25 cellular contexts compared by ENCODE assay signal in genomic region chr5:150079655-150080461, GRCh38. TPM values are rescaled to one million over a fixed set of nuclear protein-coding genes. Genes with fewer than 3 reads are reported as not detected.
A peak's percentile ranks its signal among the peaks of the same experiment; 100 is the strongest.
DNase-seq lines count a peak whose midpoint lies in the region; TF ChIP-seq lines count a peak whose summit lies in the region.
"Had no signal": no experiment of that assay in that cellular context is flagged by ENCODE, and none has a peak within 500 bp of the region (broad histone marks: within the 10 kb centered on the region; RNA-seq: fewer than 3 reads in every experiment).

No MANE protein-coding gene starts in this region.

- DNase-seq in D341Med (ENCODE audit: low spot score) (peak; percentile 14), H9 (peak; percentile 18), iPS-NIHi11 (ENCODE audit: low spot score) (peak; percentile 7), testis (peak; percentile 5), glutamatergic neuron (no peak), HEK293T (ENCODE audit: extremely low spot score) (no peak)
- no peak for DNase-seq in stimulated activated CD4-positive, alpha-beta T cell treated with anti-CD3 and anti-CD28 coated beads, Interleukin-2, amount 100 ng/mL, for 24 hours
- DNase-seq: activated CD4-positive, alpha-beta memory T cell treated with anti-CD3 and anti-CD28 coated beads, Interleukin-2, amount 10 ng/mL, durations not matched to agents 7 days and 5 days; activated CD4-positive, CD25-positive, alpha-beta regulatory T cell; activated naive CD4-positive, alpha-beta T cell treated with anti-CD3 and anti-CD28 coated beads for 36 hours; activated T-cell treated with anti-CD3 and anti-CD28 coated beads, Interleukin-2, amount 50 U/mL, for 4 hours; CD8-positive, alpha-beta memory T cell; dermis blood vessel endothelial cell; KBM-7; NCI-H1436; NCI-H524; nucleus accumbens; PC-3; SW 1271; T1000 had no signal

- H3K9me3 ChIP-seq in H9 (ENCODE audit: control insufficient read depth, low read depth, low read length) (no peaks in the 10 kb centered on the region), testis (no peaks in the 10 kb centered on the region)

- H4K20me1 ChIP-seq in H9 (ENCODE audit: control insufficient read depth, insufficient read depth, insufficient read length) = no peaks in the 10 kb centered on the region

- H3K27me3 Mint-ChIP-seq in H9 (ENCODE audit: low read depth) (peaks cover 5% of the 10 kb centered on the region), glutamatergic neuron (ENCODE audit: unreplicated experiment) (peaks cover 3% of the 10 kb centered on the region)

- no peak overlapping the region for H3K23ac ChIP-seq in H9 (ENCODE audit: insufficient read length, low read depth, low read length)

- no peak overlapping the region for H4K8ac ChIP-seq in H9 (replicated peaks; ENCODE audit: insufficient read length, low read depth, low read length)

- H3K4me1 ChIP-seq in H9 (ENCODE audit: insufficient read depth, low read length) = no peaks in the 10 kb centered on the region
- H3K4me1 ChIP-seq in testis = peaks cover 5% of the 10 kb centered on the region

- no peak overlapping the region for H3K18ac ChIP-seq in H9 (ENCODE audit: insufficient read length, low read depth, low read length)

- H3K4me3 ChIP-seq in testis = no peak overlapping the region
- H3K4me3 ChIP-seq: GM23338, skin epidermis had no signal

- H3T11ph ChIP-seq in H9 (ENCODE audit: low read length) = no peak overlapping the region

- H3K56ac ChIP-seq in H9 (ENCODE audit: insufficient read length, low read depth, low read length) = no peak overlapping the region

- H3K9me3 Mint-ChIP-seq in H9 (no peaks in the 10 kb centered on the region), glutamatergic neuron (ENCODE audit: unreplicated experiment) (peaks cover 2% of the 10 kb centered on the region)
- H3K9me3 Mint-ChIP-seq: activated CD4-positive, alpha-beta memory T cell treated with anti-CD3 and anti-CD28 coated beads, Interleukin-2, amount 10 ng/mL, durations not matched to agents 7 days and 5 days; activated naive CD4-positive, alpha-beta T cell treated with anti-CD3 and anti-CD28 coated beads for 36 hours; activated T-cell treated with anti-CD3 and anti-CD28 coated beads, Interleukin-2, amount 50 U/mL, for 4 hours; CD8-positive, alpha-beta memory T cell; GM23338; memory B cell had no signal

- no peaks in the 10 kb centered on the region for H3K36me3 ChIP-seq in testis (ENCODE audit: low read depth, missing control alignments)

- H3K36me3 Mint-ChIP-seq in H9 (ENCODE audit: insufficient read depth in 1 of 3, low read depth in 3 of 3) (no peaks in the 10 kb centered on the region), glutamatergic neuron (ENCODE audit: unreplicated experiment) (no peaks in the 10 kb centered on the region)
- H3K36me3 Mint-ChIP-seq: CD8-positive, alpha-beta memory T cell; memory B cell had no signal

- H3K27me3 ChIP-seq in H9 (ENCODE audit: insufficient read depth, low read length) (no peaks in the 10 kb centered on the region), testis (no peaks in the 10 kb centered on the region)

- H3K14ac ChIP-seq in H9 (ENCODE audit: insufficient read depth, low read length) = no peak overlapping the region

- intact Hi-C loops in testis (cut with DNase I; ENCODE audit: low total_unique reads) = no loop called here

- H3K9ac ChIP-seq in H9 (ENCODE audit: extremely low read depth, insufficient read length, low read length) = no peak overlapping the region

- no peak overlapping the region for H2BK20ac ChIP-seq in H9 (ENCODE audit: low read depth, low read length, poor library complexity, severe bottlenecking)

- no peak overlapping the region for H3K4ac ChIP-seq in H9 (ENCODE audit: low read depth, low read length)

- H2BK15ac ChIP-seq in H9 (ENCODE audit: low read depth, low read length) = no peak overlapping the region

- WGBS in H9 (ENCODE audit: extremely low coverage, insufficient read length, low lambda C conversion rate) = no CpG with 5 or more reads among the region's 23 CpGs
- WGBS in testis, 2 donors = 93 to 94% methylated on average over 19 to 23 of the region's 23 CpGs

- H3K23me2 ChIP-seq in H9 (ENCODE audit: insufficient read length, low read depth, low read length, poor library complexity, severe bottlenecking) = no peaks in the 10 kb centered on the region

- H3K4me3 Mint-ChIP-seq in H9 = no peak overlapping the region; a peak in 1 of 5 replicates
- H3K4me3 Mint-ChIP-seq in glutamatergic neuron (ENCODE audit: unreplicated experiment) = no peak overlapping the region
- H3K4me3 Mint-ChIP-seq: activated CD4-positive, alpha-beta memory T cell treated with anti-CD3 and anti-CD28 coated beads, Interleukin-2, amount 10 ng/mL, durations not matched to agents 7 days and 5 days; activated naive CD4-positive, alpha-beta T cell treated with anti-CD3 and anti-CD28 coated beads for 36 hours; activated T-cell treated with anti-CD3 and anti-CD28 coated beads, Interleukin-2, amount 50 U/mL, for 4 hours; CD8-positive, alpha-beta memory T cell; GM23338; memory B cell had no signal

- no peak overlapping the region for H2AK5ac ChIP-seq in H9 (ENCODE audit: insufficient read length, low read length)

- TF ChIP-seq CTCF in H9 (conservative IDR thresholded peaks at IDR 0.05) = no peak
- no peak for TF ChIP-seq CTCF in testis (IDR thresholded peaks at IDR 0.05)
- TF ChIP-seq CTCF in glutamatergic neuron (IDR thresholded peaks at IDR 0.05; ENCODE audit: partially characterized antibody, unreplicated experiment) = no peak

- no peak overlapping the region for H2BK12ac ChIP-seq in H9 (ENCODE audit: insufficient read length, low read depth, low read length)

- no peak overlapping the region for H2AFZ ChIP-seq in H9 (ENCODE audit: low read length)
- H2AFZ ChIP-seq: GM23338 had no signal

- H3K4me1 Mint-ChIP-seq in H9 (peaks cover 14 to 25% of the 10 kb centered on the region in 2 experiments), glutamatergic neuron (ENCODE audit: low read depth, unreplicated experiment) (no peaks in the 10 kb centered on the region)
- H3K4me1 Mint-ChIP-seq: activated CD4-positive, alpha-beta memory T cell treated with anti-CD3 and anti-CD28 coated beads, Interleukin-2, amount 10 ng/mL, durations not matched to agents 7 days and 5 days had no signal

- no peak for TF ChIP-seq POLR2A in testis (IDR thresholded peaks at IDR 0.05)

- no peak overlapping the region for H2BK120ac ChIP-seq in H9 (ENCODE audit: low read depth, low read length, poor library complexity, severe bottlenecking)

- H3K79me1 ChIP-seq in H9 (ENCODE audit: insufficient read depth, low read depth, low read length, poor library complexity, severe bottlenecking) = no peaks in the 10 kb centered on the region

- POLR2A ChIA-PET in HEK293T (lab: Yijun Ruan, JAX) = no interaction called here

- H2BK5ac ChIP-seq in H9 (ENCODE audit: insufficient read length, low read length) = no peak overlapping the region

- no peaks in the 10 kb centered on the region for H3K79me2 ChIP-seq in H9 (ENCODE audit: insufficient read depth, low read length)

- CTCF ChIA-PET in HEK293T (lab: Yijun Ruan, JAX) = no interaction called here

- H4K5ac ChIP-seq in H9 (ENCODE audit: insufficient read length, low read depth, low read length) = no peak overlapping the region

- H3K27ac ChIP-seq in H9 (ENCODE audit: insufficient read length, low read depth, low read length) (no peak overlapping the region), testis (no peak overlapping the region)

- no peak overlapping the region for H4K91ac ChIP-seq in H9 (ENCODE audit: insufficient read length, low read depth, low read length)

- H3K4me2 ChIP-seq in H9 (ENCODE audit: insufficient read depth, insufficient read length, low read length) = no peak overlapping the region
- H3K4me2 ChIP-seq: GM23338 had no signal

- H3K27ac Mint-ChIP-seq in H9 = no peak overlapping the region
- no peak overlapping the region for H3K27ac Mint-ChIP-seq in glutamatergic neuron (ENCODE audit: unreplicated experiment)
- H3K27ac Mint-ChIP-seq: activated CD4-positive, alpha-beta memory T cell treated with anti-CD3 and anti-CD28 coated beads, Interleukin-2, amount 10 ng/mL, durations not matched to agents 7 days and 5 days; activated naive CD4-positive, alpha-beta T cell treated with anti-CD3 and anti-CD28 coated beads for 36 hours; CD8-positive, alpha-beta memory T cell; GM23338; memory B cell had no signal

TF ChIP-seq in HEK293T, 16 proteins besides CTCF, POLR2A, EP300 and RAD21:
- TF ChIP-seq LEF1 (IDR thresholded peaks at IDR 0.05; ENCODE audit: borderline replicate concordance) = no peak
- no peak for TF ChIP-seq SP1 (IDR thresholded peaks at IDR 0.05)
- TF ChIP-seq BHLHE40 (IDR thresholded peaks at IDR 0.05; ENCODE audit: borderline replicate concordance) = no peak
- TF ChIP-seq FOXK2 (IDR thresholded peaks at IDR 0.05) = no peak
- TF ChIP-seq HDGF (IDR thresholded peaks at IDR 0.05; ENCODE audit: borderline replicate concordance) = no peak
- TF ChIP-seq SUZ12 (IDR thresholded peaks at IDR 0.05) = no peak
- no peak for TF ChIP-seq ELF4 (IDR thresholded peaks at IDR 0.05)
- no peak for TF ChIP-seq PKNOX1 (IDR thresholded peaks at IDR 0.05)
- TF ChIP-seq NFRKB (IDR thresholded peaks at IDR 0.05) = no peak
- no peak for TF ChIP-seq FOXA1 (IDR thresholded peaks at IDR 0.05)
- no peak for TF ChIP-seq L3MBTL2 (conservative IDR thresholded peaks at IDR 0.05)
TF ChIP-seq in HEK293T: peak in this region for 0.

RNA-seq across cellular contexts. Expression of gene CSF1R, which starts 6.5 kb away (rescaled TPM):
- total RNA-seq in H9 (2021) (0.13 TPM in 1 of 2 replicates, not detected in the other), testis (10 to 100 TPM in 1 of 2 donors, 1 to 10 TPM in 1; 4.3 to 15.7 TPM), glutamatergic neuron (ENCODE audit: unreplicated experiment) (not detected)
- polyA plus RNA-seq in testis (ENCODE audit: insufficient read depth, low read depth, low replicate concordance) = 25.4 TPM
- total RNA-seq: bronchial epithelial cell, dermis blood vessel endothelial cell, glomerular endothelial cell, GM23338, PC-3 had no signal

Comparison
In these comparisons a context has a peak if more than half of its experiments do, and no peak if none do; other contexts are left out.
1. DNase-seq: peak in D341Med (single experiment), H9 (single experiment), iPS-NIHi11 (single experiment) and testis (single experiment); none in stimulated activated CD4-positive, alpha-beta T cell treated with anti-CD3 and anti-CD28 coated beads, Interleukin-2, amount 100 ng/mL, for 24 hours (0 of 2), glutamatergic neuron (single experiment) and HEK293T (single experiment).